Comparison of ENCODE assay signal across 8 cellular contexts in the genomic region with DNA sequence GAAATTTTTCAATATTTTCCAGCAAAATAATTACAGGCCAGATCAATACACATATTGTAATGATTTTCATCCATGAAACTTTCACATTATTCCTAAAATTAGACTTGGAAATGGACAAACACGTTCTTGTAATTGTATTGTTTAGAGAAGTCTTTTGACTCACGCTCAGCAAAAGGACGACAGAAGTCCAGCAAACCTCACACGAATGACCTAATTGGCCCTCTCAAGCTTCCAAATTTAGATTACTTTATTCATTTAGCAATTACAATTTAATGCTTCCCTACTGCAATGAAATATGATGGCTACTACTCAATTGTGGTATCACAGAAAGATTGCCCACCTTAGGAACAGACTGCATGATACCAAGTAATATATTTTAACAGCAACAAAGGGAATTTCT.
"Had no signal": no experiment of that assay in that cellular context is flagged by ENCODE, and none has a peak within 500 bp of the region (broad histone marks: within the 10 kb centered on the region; RNA-seq: fewer than 3 reads in every experiment).

No MANE protein-coding gene starts in this region.

- H3K27ac Mint-ChIP-seq: H9, IgD-negative memory B cell had no signal

- ATAC-seq: HepG2 had no signal

- DNase-seq: GM23248, H9, HCEC 1CT, KBM-7 had no signal

- H3K4me3 Mint-ChIP-seq: H9, IgD-negative memory B cell had no signal

- FAIRE-seq: H1, H54, HepG2 had no signal

- H3K27me3 Mint-ChIP-seq: IgD-negative memory B cell had no signal

- H3K4me1 Mint-ChIP-seq: IgD-negative memory B cell had no signal
